In the genomic region with DNA sequence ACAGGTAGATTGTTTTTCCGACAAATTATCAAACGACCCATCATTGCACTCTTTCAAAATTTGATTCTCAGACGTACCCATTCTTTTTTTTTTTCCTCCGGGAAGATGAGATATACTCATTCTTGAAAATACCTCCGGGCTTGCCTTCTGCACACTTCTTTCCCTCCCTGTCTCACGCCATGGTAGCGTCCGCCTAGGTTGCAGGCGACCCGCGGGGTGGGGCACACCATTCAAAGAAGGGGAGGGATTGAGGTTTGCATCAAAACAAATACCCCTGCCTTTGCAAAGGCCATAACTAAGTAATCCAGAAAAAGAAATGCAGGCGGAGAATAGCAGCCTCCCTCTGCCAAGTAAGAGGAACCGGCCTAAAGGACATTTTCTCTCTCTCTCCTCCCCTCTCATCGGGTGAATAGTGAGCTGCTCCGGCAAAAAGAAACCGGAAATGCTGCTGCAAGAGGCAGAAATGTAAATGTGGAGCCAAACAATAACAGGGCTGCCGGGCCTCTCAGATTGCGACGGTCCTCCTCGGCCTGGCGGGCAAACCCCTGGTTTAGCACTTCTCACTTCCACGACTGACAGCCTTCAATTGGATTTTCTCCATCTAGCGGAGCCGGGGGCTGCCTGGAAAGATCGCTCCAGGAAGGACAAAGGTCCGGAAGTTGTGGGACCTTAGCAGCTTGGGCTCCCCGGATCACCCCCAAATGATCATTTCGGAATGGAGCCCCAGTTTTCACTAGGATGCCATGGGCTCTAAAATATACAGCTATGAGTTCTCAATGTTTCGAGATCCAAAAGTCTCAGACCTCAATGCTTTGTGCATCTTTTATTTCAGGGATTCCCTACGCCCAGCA, we compare ENCODE assay signal across 1 cellular context.
TF ChIP-seq lines count a peak whose summit lies in the region.

No MANE protein-coding gene starts in this region.

TF ChIP-seq in HepG2, 621 proteins besides CTCF, POLR2A, EP300 and RAD21 (continued from another document and continues in another):
- TF ChIP-seq RXRB (CRISPR knock-in tag; IDR thresholded peaks at IDR 0.05; ENCODE audit: borderline replicate concordance) (0 out of 2 replicates have a peak, but pooled peaks have one; percentile 9), ZNF121 (CRISPR knock-in tag; IDR thresholded peaks at IDR 0.05) (no peak), THAP11 (CRISPR knock-in tag; IDR thresholded peaks at IDR 0.05) (peak; percentile 63; the same call in 1 of the 2 replicates), HOXA9 (CRISPR knock-in tag; IDR thresholded peaks at IDR 0.05; ENCODE audit: borderline replicate concordance) (no peak), ZNF292 (CRISPR knock-in tag; IDR thresholded peaks at IDR 0.05; ENCODE audit: borderline replicate concordance, low read depth) (0 out of 2 replicates have a peak, but pooled peaks have one; percentile 5), MZF1 (CRISPR knock-in tag; IDR thresholded peaks at IDR 0.05; ENCODE audit: borderline replicate concordance) (no peak), ELF4 (CRISPR knock-in tag; IDR thresholded peaks at IDR 0.05; ENCODE audit: borderline replicate concordance) (no peak; the same call in 1 of the 2 replicates), HNF4A (CRISPR knock-in tag; IDR thresholded peaks at IDR 0.05) (no peak), REL (CRISPR knock-in tag; conservative IDR thresholded peaks at IDR 0.05) (no peak), EEA1 (CRISPR knock-in tag; IDR thresholded peaks at IDR 0.05; ENCODE audit: borderline replicate concordance) (no peak), MIER2 (CRISPR knock-in tag; IDR thresholded peaks at IDR 0.05) (no peak), ZNF143 (CRISPR knock-in tag; IDR thresholded peaks at IDR 0.05) (0 out of 2 replicates have a peak, but pooled peaks have one; percentile 20), GABPB1 (CRISPR knock-in tag; IDR thresholded peaks at IDR 0.05) (peak; percentile 75), PHF21A (CRISPR knock-in tag; IDR thresholded peaks at IDR 0.05) (0 out of 2 replicates have a peak, but pooled peaks have one; percentile 34), ZNF274 (CRISPR knock-in tag; IDR thresholded peaks at IDR 0.05) (no peak; the same call in 1 of the 2 replicates), PHF5A (CRISPR knock-in tag; IDR thresholded peaks at IDR 0.05; ENCODE audit: low read depth, unreplicated experiment) (no peak), TBP (CRISPR knock-in tag; IDR thresholded peaks at IDR 0.05) (no peak), TCF7L2 (IDR thresholded peaks at IDR 0.05; ENCODE audit: low read depth, low read length) (no peak), ZMYM2 (CRISPR knock-in tag; IDR thresholded peaks at IDR 0.05) (no peak), RBFOX2 (IDR thresholded peaks at IDR 0.05; ENCODE audit: low read depth, low read length) (peak; percentile 62), ZEB1 (IDR thresholded peaks at IDR 0.05; ENCODE audit: insufficient replicate concordance, low read depth) (no peak), ISL2 (CRISPR knock-in tag; IDR thresholded peaks at IDR 0.05) (peak; percentile 39; the same call in 1 of the 2 replicates), NFKBIZ (CRISPR knock-in tag; IDR thresholded peaks at IDR 0.05) (0 out of 2 replicates have a peak, but pooled peaks have one; percentile 47), HES4 (CRISPR knock-in tag; IDR thresholded peaks at IDR 0.05; ENCODE audit: borderline replicate concordance) (no peak), ZNF543 (CRISPR knock-in tag; IDR thresholded peaks at IDR 0.05) (peak; percentile 56; the same call in 1 of the 2 replicates), ZNF496 (CRISPR knock-in tag; IDR thresholded peaks at IDR 0.05; ENCODE audit: insufficient replicate concordance) (no peak), HNRNPK (IDR thresholded peaks at IDR 0.05; ENCODE audit: low read depth, low read length, poor library complexity, severe bottlenecking) (no peak), ARHGAP35 (CRISPR knock-in tag; IDR thresholded peaks at IDR 0.05; ENCODE audit: borderline replicate concordance) (no peak)
- TF ChIP-seq, protein P1, sequence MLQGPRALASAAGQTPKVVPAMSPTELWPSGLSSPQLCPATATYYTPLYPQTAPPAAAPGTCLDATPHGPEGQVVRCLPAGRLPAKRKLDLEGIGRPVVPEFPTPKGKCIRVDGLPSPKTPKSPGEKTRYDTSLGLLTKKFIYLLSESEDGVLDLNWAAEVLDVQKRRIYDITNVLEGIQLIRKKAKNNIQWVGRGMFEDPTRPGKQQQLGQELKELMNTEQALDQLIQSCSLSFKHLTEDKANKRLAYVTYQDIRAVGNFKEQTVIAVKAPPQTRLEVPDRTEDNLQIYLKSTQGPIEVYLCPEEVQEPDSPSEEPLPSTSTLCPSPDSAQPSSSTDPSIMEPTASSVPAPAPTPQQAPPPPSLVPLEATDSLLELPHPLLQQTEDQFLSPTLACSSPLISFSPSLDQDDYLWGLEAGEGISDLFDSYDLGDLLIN (CRISPR knock-in tag; IDR thresholded peaks at IDR 0.05; ENCODE audit: borderline replicate concordance): peak; percentile 66; the same call in 1 of the 2 replicates
- TF ChIP-seq, protein P2, sequence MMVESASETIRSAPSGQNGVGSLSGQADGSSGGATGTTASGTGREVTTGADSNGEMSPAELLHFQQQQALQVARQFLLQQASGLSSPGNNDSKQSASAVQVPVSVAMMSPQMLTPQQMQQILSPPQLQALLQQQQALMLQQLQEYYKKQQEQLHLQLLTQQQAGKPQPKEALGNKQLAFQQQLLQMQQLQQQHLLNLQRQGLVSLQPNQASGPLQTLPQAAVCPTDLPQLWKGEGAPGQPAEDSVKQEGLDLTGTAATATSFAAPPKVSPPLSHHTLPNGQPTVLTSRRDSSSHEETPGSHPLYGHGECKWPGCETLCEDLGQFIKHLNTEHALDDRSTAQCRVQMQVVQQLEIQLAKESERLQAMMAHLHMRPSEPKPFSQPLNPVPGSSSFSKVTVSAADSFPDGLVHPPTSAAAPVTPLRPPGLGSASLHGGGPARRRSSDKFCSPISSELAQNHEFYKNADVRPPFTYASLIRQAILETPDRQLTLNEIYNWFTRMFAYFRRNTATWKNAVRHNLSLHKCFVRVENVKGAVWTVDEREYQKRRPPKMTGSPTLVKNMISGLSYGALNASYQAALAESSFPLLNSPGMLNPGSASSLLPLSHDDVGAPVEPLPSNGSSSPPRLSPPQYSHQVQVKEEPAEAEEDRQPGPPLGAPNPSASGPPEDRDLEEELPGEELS (CRISPR knock-in tag; IDR thresholded peaks at IDR 0.05): 0 out of 2 replicates have a peak, but pooled peaks have one; percentile 31
- TF ChIP-seq, protein P3, sequence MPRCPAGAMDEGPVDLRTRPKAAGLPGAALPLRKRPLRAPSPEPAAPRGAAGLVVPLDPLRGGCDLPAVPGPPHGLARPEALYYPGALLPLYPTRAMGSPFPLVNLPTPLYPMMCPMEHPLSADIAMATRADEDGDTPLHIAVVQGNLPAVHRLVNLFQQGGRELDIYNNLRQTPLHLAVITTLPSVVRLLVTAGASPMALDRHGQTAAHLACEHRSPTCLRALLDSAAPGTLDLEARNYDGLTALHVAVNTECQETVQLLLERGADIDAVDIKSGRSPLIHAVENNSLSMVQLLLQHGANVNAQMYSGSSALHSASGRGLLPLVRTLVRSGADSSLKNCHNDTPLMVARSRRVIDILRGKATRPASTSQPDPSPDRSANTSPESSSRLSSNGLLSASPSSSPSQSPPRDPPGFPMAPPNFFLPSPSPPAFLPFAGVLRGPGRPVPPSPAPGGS (CRISPR knock-in tag; IDR thresholded peaks at IDR 0.05): no peak
- TF ChIP-seq, protein P4, sequence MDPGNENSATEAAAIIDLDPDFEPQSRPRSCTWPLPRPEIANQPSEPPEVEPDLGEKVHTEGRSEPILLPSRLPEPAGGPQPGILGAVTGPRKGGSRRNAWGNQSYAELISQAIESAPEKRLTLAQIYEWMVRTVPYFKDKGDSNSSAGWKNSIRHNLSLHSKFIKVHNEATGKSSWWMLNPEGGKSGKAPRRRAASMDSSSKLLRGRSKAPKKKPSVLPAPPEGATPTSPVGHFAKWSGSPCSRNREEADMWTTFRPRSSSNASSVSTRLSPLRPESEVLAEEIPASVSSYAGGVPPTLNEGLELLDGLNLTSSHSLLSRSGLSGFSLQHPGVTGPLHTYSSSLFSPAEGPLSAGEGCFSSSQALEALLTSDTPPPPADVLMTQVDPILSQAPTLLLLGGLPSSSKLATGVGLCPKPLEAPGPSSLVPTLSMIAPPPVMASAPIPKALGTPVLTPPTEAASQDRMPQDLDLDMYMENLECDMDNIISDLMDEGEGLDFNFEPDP (CRISPR knock-in tag; conservative IDR thresholded peaks at IDR 0.05): no peak
- TF ChIP-seq, protein P5, sequence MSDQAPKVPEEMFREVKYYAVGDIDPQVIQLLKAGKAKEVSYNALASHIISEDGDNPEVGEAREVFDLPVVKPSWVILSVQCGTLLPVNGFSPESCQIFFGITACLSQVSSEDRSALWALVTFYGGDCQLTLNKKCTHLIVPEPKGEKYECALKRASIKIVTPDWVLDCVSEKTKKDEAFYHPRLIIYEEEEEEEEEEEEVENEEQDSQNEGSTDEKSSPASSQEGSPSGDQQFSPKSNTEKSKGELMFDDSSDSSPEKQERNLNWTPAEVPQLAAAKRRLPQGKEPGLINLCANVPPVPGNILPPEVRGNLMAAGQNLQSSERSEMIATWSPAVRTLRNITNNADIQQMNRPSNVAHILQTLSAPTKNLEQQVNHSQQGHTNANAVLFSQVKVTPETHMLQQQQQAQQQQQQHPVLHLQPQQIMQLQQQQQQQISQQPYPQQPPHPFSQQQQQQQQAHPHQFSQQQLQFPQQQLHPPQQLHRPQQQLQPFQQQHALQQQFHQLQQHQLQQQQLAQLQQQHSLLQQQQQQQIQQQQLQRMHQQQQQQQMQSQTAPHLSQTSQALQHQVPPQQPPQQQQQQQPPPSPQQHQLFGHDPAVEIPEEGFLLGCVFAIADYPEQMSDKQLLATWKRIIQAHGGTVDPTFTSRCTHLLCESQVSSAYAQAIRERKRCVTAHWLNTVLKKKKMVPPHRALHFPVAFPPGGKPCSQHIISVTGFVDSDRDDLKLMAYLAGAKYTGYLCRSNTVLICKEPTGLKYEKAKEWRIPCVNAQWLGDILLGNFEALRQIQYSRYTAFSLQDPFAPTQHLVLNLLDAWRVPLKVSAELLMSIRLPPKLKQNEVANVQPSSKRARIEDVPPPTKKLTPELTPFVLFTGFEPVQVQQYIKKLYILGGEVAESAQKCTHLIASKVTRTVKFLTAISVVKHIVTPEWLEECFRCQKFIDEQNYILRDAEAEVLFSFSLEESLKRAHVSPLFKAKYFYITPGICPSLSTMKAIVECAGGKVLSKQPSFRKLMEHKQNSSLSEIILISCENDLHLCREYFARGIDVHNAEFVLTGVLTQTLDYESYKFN (CRISPR knock-in tag; conservative IDR thresholded peaks at IDR 0.05): peak; percentile 11; the same call in 1 of the 2 replicates
- TF ChIP-seq, protein P6, sequence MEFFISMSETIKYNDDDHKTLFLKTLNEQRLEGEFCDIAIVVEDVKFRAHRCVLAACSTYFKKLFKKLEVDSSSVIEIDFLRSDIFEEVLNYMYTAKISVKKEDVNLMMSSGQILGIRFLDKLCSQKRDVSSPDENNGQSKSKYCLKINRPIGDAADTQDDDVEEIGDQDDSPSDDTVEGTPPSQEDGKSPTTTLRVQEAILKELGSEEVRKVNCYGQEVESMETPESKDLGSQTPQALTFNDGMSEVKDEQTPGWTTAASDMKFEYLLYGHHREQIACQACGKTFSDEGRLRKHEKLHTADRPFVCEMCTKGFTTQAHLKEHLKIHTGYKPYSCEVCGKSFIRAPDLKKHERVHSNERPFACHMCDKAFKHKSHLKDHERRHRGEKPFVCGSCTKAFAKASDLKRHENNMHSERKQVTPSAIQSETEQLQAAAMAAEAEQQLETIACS (CRISPR knock-in tag; IDR thresholded peaks at IDR 0.05): no peak
- TF ChIP-seq, protein P7, sequence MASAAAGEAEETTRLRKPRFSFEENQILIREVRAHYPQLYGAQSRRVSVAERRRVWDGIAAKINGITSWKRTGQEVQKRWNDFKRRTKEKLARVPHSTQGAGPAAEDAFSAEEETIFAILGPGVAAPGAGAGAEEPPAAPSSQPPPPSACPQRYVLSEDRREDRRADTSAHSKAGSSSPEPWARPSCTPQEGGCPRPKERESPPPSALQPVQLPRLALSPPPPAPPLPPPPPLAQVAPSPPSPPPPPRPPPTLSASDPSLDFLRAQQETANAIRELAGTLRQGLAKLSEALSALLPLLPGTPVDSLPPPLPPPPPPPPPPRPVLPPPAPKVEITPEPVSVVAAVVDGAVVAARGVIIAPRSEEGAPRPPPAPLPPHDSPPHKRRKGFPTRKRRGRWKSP (CRISPR knock-in tag; IDR thresholded peaks at IDR 0.05): peak; percentile 11; the same call in 1 of the 2 replicates
- TF ChIP-seq, protein P8, sequence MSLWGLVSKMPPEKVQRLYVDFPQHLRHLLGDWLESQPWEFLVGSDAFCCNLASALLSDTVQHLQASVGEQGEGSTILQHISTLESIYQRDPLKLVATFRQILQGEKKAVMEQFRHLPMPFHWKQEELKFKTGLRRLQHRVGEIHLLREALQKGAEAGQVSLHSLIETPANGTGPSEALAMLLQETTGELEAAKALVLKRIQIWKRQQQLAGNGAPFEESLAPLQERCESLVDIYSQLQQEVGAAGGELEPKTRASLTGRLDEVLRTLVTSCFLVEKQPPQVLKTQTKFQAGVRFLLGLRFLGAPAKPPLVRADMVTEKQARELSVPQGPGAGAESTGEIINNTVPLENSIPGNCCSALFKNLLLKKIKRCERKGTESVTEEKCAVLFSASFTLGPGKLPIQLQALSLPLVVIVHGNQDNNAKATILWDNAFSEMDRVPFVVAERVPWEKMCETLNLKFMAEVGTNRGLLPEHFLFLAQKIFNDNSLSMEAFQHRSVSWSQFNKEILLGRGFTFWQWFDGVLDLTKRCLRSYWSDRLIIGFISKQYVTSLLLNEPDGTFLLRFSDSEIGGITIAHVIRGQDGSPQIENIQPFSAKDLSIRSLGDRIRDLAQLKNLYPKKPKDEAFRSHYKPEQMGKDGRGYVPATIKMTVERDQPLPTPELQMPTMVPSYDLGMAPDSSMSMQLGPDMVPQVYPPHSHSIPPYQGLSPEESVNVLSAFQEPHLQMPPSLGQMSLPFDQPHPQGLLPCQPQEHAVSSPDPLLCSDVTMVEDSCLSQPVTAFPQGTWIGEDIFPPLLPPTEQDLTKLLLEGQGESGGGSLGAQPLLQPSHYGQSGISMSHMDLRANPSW (CRISPR knock-in tag; IDR thresholded peaks at IDR 0.05; ENCODE audit: borderline replicate concordance): 0 out of 2 replicates have a peak, but pooled peaks have one; percentile 18
- TF ChIP-seq, protein P9, sequence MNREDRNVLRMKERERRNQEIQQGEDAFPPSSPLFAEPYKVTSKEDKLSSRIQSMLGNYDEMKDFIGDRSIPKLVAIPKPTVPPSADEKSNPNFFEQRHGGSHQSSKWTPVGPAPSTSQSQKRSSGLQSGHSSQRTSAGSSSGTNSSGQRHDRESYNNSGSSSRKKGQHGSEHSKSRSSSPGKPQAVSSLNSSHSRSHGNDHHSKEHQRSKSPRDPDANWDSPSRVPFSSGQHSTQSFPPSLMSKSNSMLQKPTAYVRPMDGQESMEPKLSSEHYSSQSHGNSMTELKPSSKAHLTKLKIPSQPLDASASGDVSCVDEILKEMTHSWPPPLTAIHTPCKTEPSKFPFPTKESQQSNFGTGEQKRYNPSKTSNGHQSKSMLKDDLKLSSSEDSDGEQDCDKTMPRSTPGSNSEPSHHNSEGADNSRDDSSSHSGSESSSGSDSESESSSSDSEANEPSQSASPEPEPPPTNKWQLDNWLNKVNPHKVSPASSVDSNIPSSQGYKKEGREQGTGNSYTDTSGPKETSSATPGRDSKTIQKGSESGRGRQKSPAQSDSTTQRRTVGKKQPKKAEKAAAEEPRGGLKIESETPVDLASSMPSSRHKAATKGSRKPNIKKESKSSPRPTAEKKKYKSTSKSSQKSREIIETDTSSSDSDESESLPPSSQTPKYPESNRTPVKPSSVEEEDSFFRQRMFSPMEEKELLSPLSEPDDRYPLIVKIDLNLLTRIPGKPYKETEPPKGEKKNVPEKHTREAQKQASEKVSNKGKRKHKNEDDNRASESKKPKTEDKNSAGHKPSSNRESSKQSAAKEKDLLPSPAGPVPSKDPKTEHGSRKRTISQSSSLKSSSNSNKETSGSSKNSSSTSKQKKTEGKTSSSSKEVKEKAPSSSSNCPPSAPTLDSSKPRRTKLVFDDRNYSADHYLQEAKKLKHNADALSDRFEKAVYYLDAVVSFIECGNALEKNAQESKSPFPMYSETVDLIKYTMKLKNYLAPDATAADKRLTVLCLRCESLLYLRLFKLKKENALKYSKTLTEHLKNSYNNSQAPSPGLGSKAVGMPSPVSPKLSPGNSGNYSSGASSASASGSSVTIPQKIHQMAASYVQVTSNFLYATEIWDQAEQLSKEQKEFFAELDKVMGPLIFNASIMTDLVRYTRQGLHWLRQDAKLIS (CRISPR knock-in tag; IDR thresholded peaks at IDR 0.05): no peak
